In genomic region chr17:16003841-16004240, GRCh38 we compare ENCODE assay signal across 14 cellular contexts.
"Had no signal": no experiment of that assay in that cellular context is flagged by ENCODE, and none has a peak within 500 bp of the region (broad histone marks: within the 10 kb centered on the region; RNA-seq: fewer than 3 reads in every experiment).

No MANE protein-coding gene starts in this region.

- DNase-seq: activated CD4-positive, alpha-beta T cell treated with anti-CD3 and anti-CD28 coated beads, Interleukin-2, amount 50 U/mL, for 4 hours; activated effector memory CD4-positive, alpha-beta T cell treated with Interleukin-2 at 50 U/mL for 16 hours; activated T-cell treated with anti-CD3 and anti-CD28 coated beads, Interleukin-2, amount 50 U/mL, for 1 hour; body of pancreas; effector CD4-positive, alpha-beta T cell; islet precursor cell; sigmoid colon had no signal

- H3K27me3 Mint-ChIP-seq: central memory CD8-positive, alpha-beta T cell; stimulated activated memory B cell treated with anti-CD40 and anti-IgM and Interleukin-4, amounts not matched to agents 10 μg/mL and 1 μg/mL and 100 μg/mL, for 72 hours had no signal

- H3K27me3 ChIP-seq: body of pancreas, sigmoid colon, tibial nerve had no signal

- ATAC-seq: activated naive CD4-positive, alpha-beta T cell treated with anti-CD3 and anti-CD28 coated beads, Interleukin-2, amount 50 U/mL, for 72 hours; body of pancreas; stimulated activated memory B cell treated with anti-CD40 and anti-IgM and Interleukin-4, amounts not matched to agents 10 μg/mL and 1 μg/mL and 100 μg/mL, for 72 hours had no signal

- H3K9me3 ChIP-seq: body of pancreas, sigmoid colon had no signal

- H3K27ac Mint-ChIP-seq: mesothelial cell of epicardium; stimulated activated memory B cell treated with anti-CD40 and anti-IgM and Interleukin-4, amounts not matched to agents 10 μg/mL and 1 μg/mL and 100 μg/mL, for 72 hours had no signal

- H3K9me3 Mint-ChIP-seq: central memory CD8-positive, alpha-beta T cell; stimulated activated memory B cell treated with anti-CD40 and anti-IgM and Interleukin-4, amounts not matched to agents 10 μg/mL and 1 μg/mL and 100 μg/mL, for 72 hours had no signal

- H3K4me3 ChIP-seq: body of pancreas, coronary artery, sigmoid colon, tibial nerve had no signal

- H3K4me3 Mint-ChIP-seq: central memory CD8-positive, alpha-beta T cell; mesothelial cell of epicardium; stimulated activated memory B cell treated with anti-CD40 and anti-IgM and Interleukin-4, amounts not matched to agents 10 μg/mL and 1 μg/mL and 100 μg/mL, for 72 hours had no signal

- H3K27ac ChIP-seq: tibial nerve had no signal

- FAIRE-seq: frontal cortex had no signal
